In genomic region chr5:124746916-124747769, GRCh38 we compare ENCODE assay signal across 3 cellular contexts.
TF ChIP-seq lines count a peak whose summit lies in the region.

No MANE protein-coding gene starts in this region.

TF ChIP-seq in A549, 52 proteins besides CTCF, POLR2A, EP300 and RAD21:
- TF ChIP-seq TFCP2L1 (CRISPR knock-in tag; IDR thresholded peaks at IDR 0.05) (no peak), JUN (IDR thresholded peaks at IDR 0.05) (0 out of 5 replicates have a peak, but pooled peaks of 1 of the 2 experiments have one; percentile 10), POLR2AphosphoS2 (conservative IDR thresholded peaks at IDR 0.05; ENCODE audit: low read length) (no peak), RARB (CRISPR knock-in tag; IDR thresholded peaks at IDR 0.05) (no peak), ZFP36 (IDR thresholded peaks at IDR 0.05; ENCODE audit: borderline replicate concordance, partially characterized antibody) (no peak), HOXA7 (CRISPR knock-in tag; IDR thresholded peaks at IDR 0.05) (no peak), RCOR1 (IDR thresholded peaks at IDR 0.05; ENCODE audit: low read depth, low read length) (no peak), ZC3H11A (IDR thresholded peaks at IDR 0.05) (no peak), BHLHE40 (IDR thresholded peaks at IDR 0.05; ENCODE audit: low read depth, low read length) (0 out of 2 replicates have a peak, but pooled peaks have one; percentile 44), MAFK (IDR thresholded peaks at IDR 0.05; ENCODE audit: partially characterized antibody) (no peak), FOSB (CRISPR knock-in tag; IDR thresholded peaks at IDR 0.05) (no peak), SREBF2 (IDR thresholded peaks at IDR 0.05) (no peak), NR3C1 (IDR thresholded peaks at IDR 0.05) (no peak), MAX (IDR thresholded peaks at IDR 0.05) (peak; percentile 49), EHF (CRISPR knock-in tag; IDR thresholded peaks at IDR 0.05) (no peak), MYC (IDR thresholded peaks at IDR 0.05; ENCODE audit: borderline replicate concordance, low read length) (no peak), FOSL2 (IDR thresholded peaks at IDR 0.05) (no peak), FOSL2 (CRISPR knock-in tag; IDR thresholded peaks at IDR 0.05) (0 out of 2 replicates have a peak, but pooled peaks have one; percentile 3), CHD4 (IDR thresholded peaks at IDR 0.05; ENCODE audit: borderline replicate concordance) (no peak), NFE2L2 (conservative IDR thresholded peaks at IDR 0.05; ENCODE audit: low read length) (no peak), EHMT2 (IDR thresholded peaks at IDR 0.05; ENCODE audit: low read depth) (no peak), KDM5A (IDR thresholded peaks at IDR 0.05) (no peak), HEYL (CRISPR knock-in tag; IDR thresholded peaks at IDR 0.05) (no peak), RNF2 (IDR thresholded peaks at IDR 0.05; ENCODE audit: borderline replicate concordance, low read depth) (0 out of 2 replicates have a peak, but pooled peaks have one; percentile 82), CBX8 (IDR thresholded peaks at IDR 0.05) (no peak), KDM1A (IDR thresholded peaks at IDR 0.05; ENCODE audit: low read depth) (no peak), ZNF302 (CRISPR knock-in tag; IDR thresholded peaks at IDR 0.05) (no peak), ESRRA (IDR thresholded peaks at IDR 0.05; ENCODE audit: borderline replicate concordance, low read length) (no peak), MAZ (IDR thresholded peaks at IDR 0.05; ENCODE audit: borderline replicate concordance, low read depth, low read length) (no peak)
- TF ChIP-seq, protein P1, sequence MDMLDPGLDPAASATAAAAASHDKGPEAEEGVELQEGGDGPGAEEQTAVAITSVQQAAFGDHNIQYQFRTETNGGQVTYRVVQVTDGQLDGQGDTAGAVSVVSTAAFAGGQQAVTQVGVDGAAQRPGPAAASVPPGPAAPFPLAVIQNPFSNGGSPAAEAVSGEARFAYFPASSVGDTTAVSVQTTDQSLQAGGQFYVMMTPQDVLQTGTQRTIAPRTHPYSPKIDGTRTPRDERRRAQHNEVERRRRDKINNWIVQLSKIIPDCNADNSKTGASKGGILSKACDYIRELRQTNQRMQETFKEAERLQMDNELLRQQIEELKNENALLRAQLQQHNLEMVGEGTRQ (IDR thresholded peaks at IDR 0.05) = peak; percentile 76
- TF ChIP-seq, protein P2, sequence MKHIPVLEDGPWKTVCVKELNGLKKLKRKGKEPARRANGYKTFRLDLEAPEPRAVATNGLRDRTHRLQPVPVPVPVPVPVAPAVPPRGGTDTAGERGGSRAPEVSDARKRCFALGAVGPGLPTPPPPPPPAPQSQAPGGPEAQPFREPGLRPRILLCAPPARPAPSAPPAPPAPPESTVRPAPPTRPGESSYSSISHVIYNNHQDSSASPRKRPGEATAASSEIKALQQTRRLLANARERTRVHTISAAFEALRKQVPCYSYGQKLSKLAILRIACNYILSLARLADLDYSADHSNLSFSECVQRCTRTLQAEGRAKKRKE (CRISPR knock-in tag; IDR thresholded peaks at IDR 0.05; ENCODE audit: low read depth) = no peak

TF ChIP-seq in H1, 55 proteins besides CTCF, POLR2A, EP300 and RAD21 (continues in another document):
- TF ChIP-seq TEAD4 (IDR thresholded peaks at IDR 0.05; ENCODE audit: low read depth, low read length) = no peak
- no peak for TF ChIP-seq CREB1 (IDR thresholded peaks at IDR 0.05)
- no peak for TF ChIP-seq RFX5 (IDR thresholded peaks at IDR 0.05; ENCODE audit: borderline replicate concordance, low read depth, low read length)
- TF ChIP-seq NANOG (IDR thresholded peaks at IDR 0.05; ENCODE audit: insufficient read depth, low read depth, low read length, poor library complexity, severe bottlenecking) = peak; percentile 8
- TF ChIP-seq CHD7 (IDR thresholded peaks at IDR 0.05; ENCODE audit: insufficient replicate concordance, low read length) = no peak
- TF ChIP-seq GTF2F1 (IDR thresholded peaks at IDR 0.05; ENCODE audit: borderline replicate concordance, low read depth, low read length) = no peak

TF ChIP-seq in HepG2, 621 proteins besides CTCF, POLR2A, EP300 and RAD21:
- TF ChIP-seq MAFK (conservative IDR thresholded peaks at IDR 0.05 in 1 of 2, IDR thresholded peaks at IDR 0.05 in 1 of 2; ENCODE audit: low read length in 2 of 2) (no peak), AGO2 (optimal IDR thresholded peaks at IDR 0.05; ENCODE audit: low read depth, low read length) (no peak), ZNF281 (CRISPR knock-in tag; IDR thresholded peaks at IDR 0.05; ENCODE audit: borderline replicate concordance) (peak; percentile 19; the same call in 1 of the 2 replicates), ASH2L (IDR thresholded peaks at IDR 0.05; ENCODE audit: insufficient read length, low read depth, low read length) (peak; percentile 17), XRCC5 (optimal IDR thresholded peaks at IDR 0.05; ENCODE audit: low read length) (peak; percentile 3), BHLHE40 (IDR thresholded peaks at IDR 0.05; ENCODE audit: low read length) (peak; percentile 83)
- TF ChIP-seq, protein P1 (IDR thresholded peaks at IDR 0.05; ENCODE audit: low read depth, low read length) = peak; percentile 58
- TF ChIP-seq, protein P1 (CRISPR knock-in tag; IDR thresholded peaks at IDR 0.05; ENCODE audit: borderline replicate concordance) = no peak; the same call in 1 of the 2 replicates
